In the genomic region with DNA sequence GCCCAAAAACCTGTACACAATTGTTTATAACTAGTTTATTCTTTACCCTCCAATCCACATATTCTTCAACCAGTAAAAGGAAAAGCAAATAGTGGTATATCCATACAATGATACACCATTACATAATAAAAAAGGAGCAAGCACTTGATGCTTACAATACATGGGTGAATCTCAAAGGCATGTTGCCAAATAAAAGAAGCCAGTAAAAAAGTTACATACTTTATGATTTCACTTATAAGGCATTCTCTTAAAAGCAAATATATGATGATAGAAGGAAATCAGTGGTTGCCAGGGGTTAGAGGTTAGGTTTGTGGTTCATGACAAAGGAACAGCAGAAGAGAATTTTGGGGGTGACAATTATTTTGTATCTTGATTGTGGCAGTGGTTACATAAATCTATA, we compare ENCODE assay signal across 20 cellular contexts.
"Had no signal": no experiment of that assay in that cellular context is flagged by ENCODE, and none has a peak within 500 bp of the region (broad histone marks: within the 10 kb centered on the region; RNA-seq: fewer than 3 reads in every experiment).

No MANE protein-coding gene starts in this region.

- ATAC-seq: activated CD4-positive, alpha-beta T cell treated with anti-CD3 and anti-CD28 coated beads for 36 hours; activated CD8-positive, alpha-beta memory T cell treated with anti-CD3 and anti-CD28 coated beads, Interleukin-2, amount 10 ng/mL, durations not matched to agents 7 days and 5 days; activated naive CD8-positive, alpha-beta T cell treated with anti-CD3 and anti-CD28 coated beads, Interleukin-2, amount 50 U/mL, for 24 hours; gastroesophageal sphincter; left lung; mucosa of descending colon; naive thymus-derived CD4-positive, alpha-beta T cell; stimulated activated memory B cell treated with anti-CD40 and anti-IgM and Interleukin-4, amounts not matched to agents 10 μg/mL and 1 μg/mL and 100 μg/mL, for 72 hours had no signal

- H3K27ac ChIP-seq: ascending aorta, colonic mucosa, esophagus squamous epithelium, gastroesophageal sphincter, left lung, parathyroid adenoma, thyroid gland had no signal

- H3K79me2 ChIP-seq: parathyroid adenoma had no signal

- DNase-seq: activated CD4-positive, alpha-beta memory T cell treated with anti-CD3 and anti-CD28 coated beads for 36 hours; activated CD4-positive, alpha-beta T cell treated with anti-CD3 and anti-CD28 coated beads for 36 hours; activated CD8-positive, alpha-beta memory T cell treated with anti-CD3 and anti-CD28 coated beads, Interleukin-2, amount 10 ng/mL, durations not matched to agents 7 days and 5 days; activated naive CD4-positive, alpha-beta T cell treated with anti-CD3 and anti-CD28 coated beads for 36 hours; activated naive CD8-positive, alpha-beta T cell treated with anti-CD3 and anti-CD28 coated beads, Interleukin-2, amount 50 U/mL, for 24 hours; activated T-cell treated with anti-CD3 and anti-CD28 coated beads, Interleukin-2, amount 50 U/mL, for 1 hour; colonic mucosa; esophagus squamous epithelium; islet precursor cell; left lung; mucosa of descending colon; naive thymus-derived CD4-positive, alpha-beta T cell; retina; stimulated activated CD4-positive, alpha-beta T cell treated with anti-CD3 and anti-CD28 coated beads, Interleukin-2, amount 100 ng/mL, for 48 hours; T-helper 2 cell; thyroid gland had no signal

- H3K9ac ChIP-seq: parathyroid adenoma had no signal

- H3K4me3 ChIP-seq: ascending aorta, colonic mucosa, esophagus squamous epithelium, gastroesophageal sphincter, left lung, mucosa of descending colon, thyroid gland had no signal

- H3K36me3 ChIP-seq: ascending aorta, colonic mucosa, esophagus squamous epithelium, gastroesophageal sphincter, left lung, thyroid gland had no signal

- H3K4me1 ChIP-seq: ascending aorta, colonic mucosa, esophagus squamous epithelium, gastroesophageal sphincter, left lung, parathyroid adenoma, thyroid gland had no signal

- H3K9me3 ChIP-seq: ascending aorta, colonic mucosa, thyroid gland had no signal

- H3K27me3 ChIP-seq: ascending aorta, colonic mucosa, esophagus squamous epithelium, gastroesophageal sphincter, left lung, thyroid gland had no signal

- H2AFZ ChIP-seq: parathyroid adenoma had no signal
